In the genomic region with DNA sequence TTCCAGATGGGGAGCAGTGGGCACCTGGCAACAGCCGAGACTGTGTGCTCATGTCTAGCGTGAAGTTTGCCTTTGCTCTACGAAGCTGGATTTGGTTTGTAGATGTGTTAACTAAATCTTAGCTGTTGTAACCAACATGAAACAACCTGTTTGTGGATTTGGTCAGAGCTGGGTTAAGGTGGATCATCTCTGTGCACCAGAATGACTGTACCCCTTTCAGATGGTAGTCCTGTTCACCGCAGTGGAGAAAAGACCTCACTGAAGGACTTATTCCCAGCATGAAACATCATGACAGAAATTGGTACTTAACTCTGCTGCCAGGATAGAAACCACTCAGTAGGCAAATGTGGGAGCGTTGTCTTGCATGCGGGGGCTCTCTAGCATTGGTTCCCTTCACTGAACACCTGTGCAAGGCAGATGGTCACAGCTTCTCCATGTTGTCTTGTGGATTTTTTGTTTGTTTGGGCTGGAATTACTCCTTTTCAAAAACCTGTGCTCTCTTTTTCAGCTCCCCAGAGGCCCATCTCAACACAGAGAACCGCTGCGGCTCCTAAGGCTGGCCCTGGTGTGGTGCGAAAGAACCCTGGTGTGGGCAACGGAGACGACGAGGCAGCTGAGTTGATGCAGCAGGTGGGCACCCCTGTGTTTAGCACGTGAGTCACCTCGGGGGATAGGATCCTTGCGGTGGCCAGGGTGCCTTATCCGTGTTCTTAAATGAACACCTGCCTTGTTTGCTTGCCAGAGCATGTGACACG, we compare ENCODE assay signal across 18 cellular contexts. TPM values are rescaled to one million over a fixed set of nuclear protein-coding genes. Genes with fewer than 3 reads are reported as not detected.
A peak's percentile ranks its signal among the peaks of the same experiment; 100 is the strongest.
DNase-seq lines count a peak whose midpoint lies in the region; ATAC-seq and TF ChIP-seq lines count a peak whose summit lies in the region.
"Had no signal": no experiment of that assay in that cellular context is flagged by ENCODE, and none has a peak within 500 bp of the region (broad histone marks: within the 10 kb centered on the region; RNA-seq: fewer than 3 reads in every experiment).

No MANE protein-coding gene starts in this region.

- no peaks in the 10 kb centered on the region for H3K9me3 ChIP-seq in BE2C
- H3K9me3 ChIP-seq: ascending aorta, upper lobe of left lung had no signal

- H3K4me3 Mint-ChIP-seq in activated CD4-positive, alpha-beta T cell treated with anti-CD3 and anti-CD28 coated beads for 36 hours: no peak overlapping the region
- peak overlapping the region; percentile 59 to 79 for H3K4me3 Mint-ChIP-seq in activated T-cell treated with anti-CD3 and anti-CD28 coated beads, Interleukin-2, amount 50 U/mL, for 72 hours
- H3K4me3 Mint-ChIP-seq in natural killer cell: no peak overlapping the region
- H3K4me3 Mint-ChIP-seq: CD14-positive monocyte had no signal

- ATAC-seq in activated CD4-positive, alpha-beta T cell treated with anti-CD3 and anti-CD28 coated beads for 36 hours: peak; percentile 90
- peak; percentile 95 to 96 for ATAC-seq in activated T-cell treated with anti-CD3 and anti-CD28 coated beads, Interleukin-2, amount 50 U/mL, for 72 hours (replicated peaks in 1 of 2)
- ATAC-seq in natural killer cell: no peak
- ATAC-seq: left ventricle myocardium superior, Right ventricle myocardium inferior had no signal

- CTCF ChIA-PET in activated CD4-positive, alpha-beta T cell treated with anti-CD3 and anti-CD28 coated beads for 36 hours (lab: Charles Lee): interaction anchor here (0.8 to 1.1 kb wide), 3 partner anchors 15 to 47 kb away, joined by 3 to 4 read pairs (median 3); no protein-coding TSS in a partner anchor

- in situ Hi-C loops in G401 (cut with HindIII; ENCODE audit: low sequenced_read_pairs): no loop called here

- H3K9me3 Mint-ChIP-seq in activated CD4-positive, alpha-beta T cell treated with anti-CD3 and anti-CD28 coated beads for 36 hours (ENCODE audit: low read depth): no peaks in the 10 kb centered on the region
- no peaks in the 10 kb centered on the region for H3K9me3 Mint-ChIP-seq in activated T-cell treated with anti-CD3 and anti-CD28 coated beads, Interleukin-2, amount 50 U/mL, for 72 hours
- no peaks in the 10 kb centered on the region for H3K9me3 Mint-ChIP-seq in natural killer cell

- DNase-seq in activated CD4-positive, alpha-beta T cell treated with anti-CD3 and anti-CD28 coated beads for 36 hours: peak; percentile 47
- DNase-seq in activated CD4-positive, alpha-beta T cell treated with anti-CD3 and anti-CD28 coated beads for 1 hour: no peak
- peak; percentile 81 for DNase-seq in G401 (ENCODE audit: low spot score)
- peak; percentile 46 to 66 for DNase-seq in activated T-cell treated with anti-CD3 and anti-CD28 coated beads, Interleukin-2, amount 50 U/mL, for 72 hours
- no peak for DNase-seq in natural killer cell
- no peak for DNase-seq in BE2C
- DNase-seq in coronary artery (ENCODE audit: low spot score): no peak
- no peak for DNase-seq in NOMO-1 treated with DMSO at 0.1 percent for 48 hours (lab: John Stamatoyannopoulos, UW; ENCODE audit: unreplicated experiment)
- DNase-seq: left ventricle myocardium superior, NCI-H2081, upper lobe of left lung had no signal

- no peaks in the 10 kb centered on the region for H3K27me3 Mint-ChIP-seq in activated CD4-positive, alpha-beta T cell treated with anti-CD3 and anti-CD28 coated beads for 36 hours
- no peaks in the 10 kb centered on the region for H3K27me3 Mint-ChIP-seq in activated T-cell treated with anti-CD3 and anti-CD28 coated beads, Interleukin-2, amount 50 U/mL, for 72 hours (ENCODE audit: low read depth)
- H3K27me3 Mint-ChIP-seq in natural killer cell (ENCODE audit: low read depth in 2 of 2): no peaks in the 10 kb centered on the region

- H3K4me1 ChIP-seq in BE2C: peaks cover 8% of the 10 kb centered on the region
- H3K4me1 ChIP-seq: ascending aorta had no signal

- no peak overlapping the region for H3K27ac ChIP-seq in coronary artery
- H3K27ac ChIP-seq: ascending aorta, epithelial cell of prostate, skin epidermis, upper lobe of left lung had no signal

- no peaks in the 10 kb centered on the region for H3K27me3 ChIP-seq in BE2C
- H3K27me3 ChIP-seq: ascending aorta, upper lobe of left lung had no signal

- H3K4me3 ChIP-seq in BE2C (ENCODE audit: low read depth, low read length): no peak overlapping the region
- no peak overlapping the region for H3K4me3 ChIP-seq in coronary artery
- H3K4me3 ChIP-seq: ascending aorta, skin epidermis, upper lobe of left lung had no signal

- H3K36me3 Mint-ChIP-seq in activated CD4-positive, alpha-beta T cell treated with anti-CD3 and anti-CD28 coated beads for 36 hours (ENCODE audit: low read depth): peaks cover 67% of the 10 kb centered on the region
- peaks cover 19 to 40% of the 10 kb centered on the region in 2 donors for H3K36me3 Mint-ChIP-seq in activated T-cell treated with anti-CD3 and anti-CD28 coated beads, Interleukin-2, amount 50 U/mL, for 72 hours (ENCODE audit: insufficient read depth in 2 of 2)
- H3K36me3 Mint-ChIP-seq in natural killer cell: peaks cover 13% of the 10 kb centered on the region

- H3K4me1 Mint-ChIP-seq in activated CD4-positive, alpha-beta T cell treated with anti-CD3 and anti-CD28 coated beads for 36 hours: peaks cover 52% of the 10 kb centered on the region
- peaks cover 46% of the 10 kb centered on the region for H3K4me1 Mint-ChIP-seq in activated T-cell treated with anti-CD3 and anti-CD28 coated beads, Interleukin-2, amount 50 U/mL, for 72 hours (ENCODE audit: low read depth)
- H3K4me1 Mint-ChIP-seq in natural killer cell: peaks cover 20 to 31% of the 10 kb centered on the region in 2 donors
- H3K4me1 Mint-ChIP-seq: CD14-positive monocyte had no signal

- TF ChIP-seq CTCF in natural killer cell (IDR thresholded peaks at IDR 0.05) (no peak), BE2C (IDR thresholded peaks at IDR 0.05; ENCODE audit: low read depth, low read length) (no peak), coronary artery (IDR thresholded peaks at IDR 0.05) (no peak)

- H3K27ac Mint-ChIP-seq in activated CD4-positive, alpha-beta T cell treated with anti-CD3 and anti-CD28 coated beads for 36 hours: peak overlapping the region; percentile 72
- peak overlapping the region; percentile 91 for H3K27ac Mint-ChIP-seq in activated T-cell treated with anti-CD3 and anti-CD28 coated beads, Interleukin-2, amount 50 U/mL, for 72 hours
- peak overlapping the region; percentile 49 to 50 for H3K27ac Mint-ChIP-seq in natural killer cell

- H3K36me3 ChIP-seq in BE2C: peaks cover 87% of the 10 kb centered on the region

- intact Hi-C loops in activated CD4-positive, alpha-beta T cell treated with anti-CD3 and anti-CD28 coated beads for 36 hours (cut with DNase I, micrococcal nuclease): loop anchor here in 1 of 2 experiments (1.0 kb wide), 1 partner anchor 19 kb away; no protein-coding TSS in a partner anchor
- intact Hi-C loops in natural killer cell (cut with micrococcal nuclease): no loop called here

- POLR2A ChIA-PET in activated CD4-positive, alpha-beta T cell treated with anti-CD3 and anti-CD28 coated beads for 36 hours (lab: Charles Lee): interaction anchor here (0.6 to 0.7 kb wide), 2 partner anchors 20 to 1745 kb away, joined by 3 to 4 read pairs; partner anchors contain the start of gene MAPRE1

RNA-seq across cellular contexts. Expression of gene EFCAB8, which starts 19.3 kb away (rescaled TPM):
- under 1 TPM; 0.37 to 0.40 TPM for total RNA-seq in activated CD4-positive, alpha-beta T cell treated with anti-CD3 and anti-CD28 coated beads for 36 hours
- 0.03 TPM in 1 of 2 replicates, not detected in the other for total RNA-seq in G401 (2014; rRNA removed; shearing (Covaris generic))
- 1 to 10 TPM; 1.7 to 2.7 TPM for total RNA-seq in activated T-cell treated with anti-CD3 and anti-CD28 coated beads, Interleukin-2, amount 50 U/mL, for 72 hours
- 1 to 10 TPM; 1.2 to 2.9 (median 2.3) TPM for total RNA-seq in natural killer cell
- not detected for polyA plus RNA-seq in BE2C (2012; ENCODE audit: insufficient read depth, insufficient read length, low read depth)
- total RNA-seq: A673, ascending aorta, left ventricle myocardium superior, MCF 10A had no signal
- polyA plus RNA-seq: CD14-positive monocyte had no signal

RNA-seq across cellular contexts. Expression of gene MAPRE1, which starts 19.6 kb away (rescaled TPM):
- 100 to 1,000 TPM; 112 to 125 TPM for total RNA-seq in activated CD4-positive, alpha-beta T cell treated with anti-CD3 and anti-CD28 coated beads for 36 hours
- 99.3 and 149 TPM in 2 replicates for total RNA-seq in G401 (2014; rRNA removed; shearing (Covaris generic))
- total RNA-seq in activated T-cell treated with anti-CD3 and anti-CD28 coated beads, Interleukin-2, amount 50 U/mL, for 72 hours: 100 to 1,000 TPM in 1 of 2 donors, 10 to 100 TPM in 1; 94.6 to 100 TPM
- 100 to 1,000 TPM; 133 to 139 (median 137) TPM for total RNA-seq in natural killer cell
- polyA plus RNA-seq in BE2C (2012; ENCODE audit: insufficient read depth, insufficient read length, low read depth): 139 TPM

Comparison
In these comparisons a context has a peak if more than half of its experiments do, and no peak if none do; other contexts are left out.
1. DNase-seq: peak in activated CD4-positive, alpha-beta T cell treated with anti-CD3 and anti-CD28 coated beads for 36 hours (single experiment), G401 (single experiment) and activated T-cell treated with anti-CD3 and anti-CD28 coated beads, Interleukin-2, amount 50 U/mL, for 72 hours (2 of 2); none in activated CD4-positive, alpha-beta T cell treated with anti-CD3 and anti-CD28 coated beads for 1 hour (single experiment), natural killer cell (single experiment), BE2C (single experiment), coronary artery (single experiment) and NOMO-1 treated with DMSO at 0.1 percent for 48 hours (single experiment).
2. ATAC-seq: peak in activated CD4-positive, alpha-beta T cell treated with anti-CD3 and anti-CD28 coated beads for 36 hours (single experiment) and activated T-cell treated with anti-CD3 and anti-CD28 coated beads, Interleukin-2, amount 50 U/mL, for 72 hours (2 of 2); none in natural killer cell (0 of 3).
3. H3K4me3 Mint-ChIP-seq: peak in activated T-cell treated with anti-CD3 and anti-CD28 coated beads, Interleukin-2, amount 50 U/mL, for 72 hours (2 of 2); none in activated CD4-positive, alpha-beta T cell treated with anti-CD3 and anti-CD28 coated beads for 36 hours (single experiment) and natural killer cell (single experiment).
4. Peak in every context shown above with its lines, with median percentiles within 50 percentile points of each other: H3K27ac Mint-ChIP-seq.